In the genomic region with DNA sequence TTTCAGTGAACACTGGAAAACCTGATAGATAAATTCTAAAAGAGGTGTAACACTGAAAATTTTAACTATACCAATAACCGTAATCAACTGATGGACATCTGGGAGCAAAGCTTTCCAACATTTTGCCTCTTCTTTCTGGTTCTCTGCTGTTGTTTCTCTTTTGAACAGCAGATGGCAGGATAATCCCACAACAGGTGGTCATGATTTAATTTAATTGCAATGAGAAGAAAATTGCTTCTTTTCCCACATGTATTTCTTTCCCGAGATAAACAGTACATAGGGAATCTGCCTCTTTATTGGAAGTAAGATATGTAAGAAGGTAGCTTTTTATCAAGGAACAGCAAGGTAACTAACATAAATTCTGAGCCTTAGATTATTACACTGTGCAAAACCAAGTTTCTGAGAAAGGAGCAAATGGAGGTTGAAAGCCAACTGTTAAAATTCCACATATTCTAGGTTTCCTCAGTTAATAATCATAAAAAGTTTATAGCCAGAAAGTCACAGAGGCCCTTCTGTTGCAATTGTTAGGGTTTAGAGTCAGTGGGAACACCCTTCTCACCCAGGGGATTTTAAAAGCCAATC, we compare ENCODE assay signal across 1 cellular context.
A peak's percentile ranks its signal among the peaks of the same experiment; 100 is the strongest.
TF ChIP-seq lines count a peak whose summit lies in the region.

No MANE protein-coding gene starts in this region.

TF ChIP-seq in HEK293, 187 proteins besides CTCF, POLR2A, EP300 and RAD21 (continued from another document):
- TF ChIP-seq, protein P1, sequence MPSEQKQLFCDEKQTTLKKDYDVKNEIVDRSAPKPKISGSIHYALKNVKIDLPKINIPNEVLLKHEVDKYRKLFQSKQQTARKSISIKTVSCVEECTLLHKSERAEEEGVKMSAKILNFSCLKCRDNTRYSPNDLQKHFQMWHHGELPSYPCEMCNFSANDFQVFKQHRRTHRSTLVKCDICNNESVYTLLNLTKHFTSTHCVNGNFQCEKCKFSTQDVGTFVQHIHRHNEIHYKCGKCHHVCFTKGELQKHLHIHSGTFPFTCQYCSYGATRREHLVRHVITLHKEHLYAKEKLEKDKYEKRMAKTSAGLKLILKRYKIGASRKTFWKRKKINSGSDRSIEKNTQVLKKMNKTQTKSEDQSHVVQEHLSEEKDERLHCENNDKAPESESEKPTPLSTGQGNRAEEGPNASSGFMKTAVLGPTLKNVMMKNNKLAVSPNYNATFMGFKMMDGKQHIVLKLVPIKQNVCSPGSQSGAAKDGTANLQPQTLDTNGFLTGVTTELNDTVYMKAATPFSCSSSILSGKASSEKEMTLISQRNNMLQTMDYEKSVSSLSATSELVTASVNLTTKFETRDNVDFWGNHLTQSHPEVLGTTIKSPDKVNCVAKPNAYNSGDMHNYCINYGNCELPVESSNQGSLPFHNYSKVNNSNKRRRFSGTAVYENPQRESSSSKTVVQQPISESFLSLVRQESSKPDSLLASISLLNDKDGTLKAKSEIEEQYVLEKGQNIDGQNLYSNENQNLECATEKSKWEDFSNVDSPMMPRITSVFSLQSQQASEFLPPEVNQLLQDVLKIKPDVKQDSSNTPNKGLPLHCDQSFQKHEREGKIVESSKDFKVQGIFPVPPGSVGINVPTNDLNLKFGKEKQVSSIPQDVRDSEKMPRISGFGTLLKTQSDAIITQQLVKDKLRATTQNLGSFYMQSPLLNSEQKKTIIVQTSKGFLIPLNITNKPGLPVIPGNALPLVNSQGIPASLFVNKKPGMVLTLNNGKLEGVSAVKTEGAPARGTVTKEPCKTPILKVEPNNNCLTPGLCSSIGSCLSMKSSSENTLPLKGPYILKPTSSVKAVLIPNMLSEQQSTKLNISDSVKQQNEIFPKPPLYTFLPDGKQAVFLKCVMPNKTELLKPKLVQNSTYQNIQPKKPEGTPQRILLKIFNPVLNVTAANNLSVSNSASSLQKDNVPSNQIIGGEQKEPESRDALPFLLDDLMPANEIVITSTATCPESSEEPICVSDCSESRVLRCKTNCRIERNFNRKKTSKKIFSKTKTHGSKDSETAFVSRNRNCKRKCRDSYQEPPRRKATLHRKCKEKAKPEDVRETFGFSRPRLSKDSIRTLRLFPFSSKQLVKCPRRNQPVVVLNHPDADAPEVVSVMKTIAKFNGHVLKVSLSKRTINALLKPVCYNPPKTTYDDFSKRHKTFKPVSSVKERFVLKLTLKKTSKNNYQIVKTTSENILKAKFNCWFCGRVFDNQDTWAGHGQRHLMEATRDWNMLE (tag by site-specific recombination; conservative IDR thresholded peaks at IDR 0.05; ENCODE audit: low read depth) = peak; percentile 22; the same call in 1 of the 2 replicates
